In the genomic region with DNA sequence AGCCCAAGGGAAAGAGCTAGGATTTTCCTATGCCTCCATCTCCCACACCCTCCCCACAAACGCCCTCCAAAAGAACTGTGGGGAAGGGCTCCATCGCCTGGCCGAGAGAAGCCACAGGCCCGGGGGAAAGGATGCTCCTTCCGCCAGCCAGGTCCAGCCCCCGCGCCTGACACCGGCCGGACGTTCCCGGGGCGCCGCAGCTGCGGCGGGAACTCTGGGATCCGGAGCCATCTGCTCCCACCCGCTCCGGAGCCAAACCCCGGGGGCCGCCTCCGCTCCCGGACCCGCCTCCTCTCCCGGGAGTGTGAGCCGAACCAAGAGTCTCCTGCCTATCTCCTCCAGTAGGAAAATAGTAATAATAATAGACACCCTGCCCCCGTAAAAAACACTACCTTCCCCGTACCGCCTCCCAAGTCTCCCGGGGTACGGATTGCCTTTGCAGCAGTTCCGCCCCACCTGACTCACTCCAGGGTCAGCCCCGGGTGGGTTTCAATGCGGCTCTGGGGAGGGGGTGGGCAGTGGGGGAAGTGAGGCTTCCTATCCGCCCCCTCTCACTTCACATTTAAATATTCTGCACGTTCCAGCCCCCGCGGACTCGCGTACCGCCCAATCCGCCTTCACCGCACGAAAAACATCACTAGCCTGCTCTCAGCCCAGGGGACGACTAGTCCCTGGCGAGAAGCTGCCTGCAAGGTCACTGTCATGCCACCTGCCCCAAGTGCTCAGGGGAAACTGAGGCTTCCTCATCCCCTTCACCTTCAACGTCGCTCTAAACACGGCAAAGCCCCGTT, we compare ENCODE assay signal across 8 cellular contexts. TPM values are rescaled to one million over a fixed set of nuclear protein-coding genes. Genes with fewer than 3 reads are reported as not detected.
DNase-seq lines count a peak whose midpoint lies in the region; ATAC-seq, FAIRE-seq and TF ChIP-seq lines count a peak whose summit lies in the region.

No MANE protein-coding gene starts in this region.

- no peak for FAIRE-seq in GM12891 (lab: Jason Lieb, UNC)

- no peaks in the 10 kb centered on the region for H3K9me3 ChIP-seq in prostate gland

- no peak for ATAC-seq in HG02840 (IDR thresholded peaks at IDR 0.05; ENCODE audit: low FRiP score, unreplicated experiment)

- no peak overlapping the region for H3K4me3 ChIP-seq in prostate gland

- TF ChIP-seq CTCF in HFFc6 (IDR thresholded peaks at IDR 0.05): peak; percentile 52
- no peak for TF ChIP-seq CTCF in prostate gland (IDR thresholded peaks at IDR 0.05)

- peaks cover 12% of the 10 kb centered on the region for H3K27me3 ChIP-seq in prostate gland (replicated peaks; ENCODE audit: insufficient read depth)

- H3K36me3 Mint-ChIP-seq in HFFc6 (ENCODE audit: low read depth): no peaks in the 10 kb centered on the region

- intact Hi-C loops in prostate gland (cut with DNase I): no loop called here

- H3K27ac ChIP-seq in angular gyrus (ENCODE audit: low read depth, low read length): peak overlapping the region; percentile 49
- H3K27ac ChIP-seq in prostate gland: no peak overlapping the region

- H3K4me1 Mint-ChIP-seq in HFFc6 (ENCODE audit: low read depth): peaks cover 34% of the 10 kb centered on the region

- H3K36me3 ChIP-seq in prostate gland: no peaks in the 10 kb centered on the region

- peaks cover 29% of the 10 kb centered on the region for H3K27me3 Mint-ChIP-seq in HFFc6 (ENCODE audit: insufficient read depth)

- TF ChIP-seq POLR2A in prostate gland (IDR thresholded peaks at IDR 0.05) (no peak), GM12891 (IDR thresholded peaks at IDR 0.05; ENCODE audit: low read depth, low read length) (no peak)

- H3K4me1 ChIP-seq in prostate gland (replicated peaks): peaks cover 22% of the 10 kb centered on the region

- DNase-seq in 8988T: peak; percentile 95
- DNase-seq in HFFc6: no peak
- DNase-seq in iris pigment epithelial cell (ENCODE audit: low read depth): peak; percentile 31
- no peak for DNase-seq in prostate gland (ENCODE audit: low spot score)
- no peak for DNase-seq in activated naive CD4-positive, alpha-beta T cell treated with anti-CD3 and anti-CD28 coated beads, Interleukin-2, amount 50 U/mL, for 16 hours
- DNase-seq in GM12891 (ENCODE audit: insufficient read length, low spot score): no peak

- peak overlapping the region; percentile 59; the same call in 1 of the 2 replicates for H3K27ac Mint-ChIP-seq in HFFc6

- H3K4me3 Mint-ChIP-seq in HFFc6: peak overlapping the region; percentile 73

- WGBS in prostate gland: 13% methylated on average over 44 of the region's 49 CpGs

- H3K9me3 Mint-ChIP-seq in HFFc6: no peaks in the 10 kb centered on the region

TF ChIP-seq in GM12891, 5 proteins besides CTCF, POLR2A, EP300 and RAD21:
- TF ChIP-seq PAX5 (IDR thresholded peaks at IDR 0.05; ENCODE audit: insufficient read depth, low read length, severe bottlenecking) (no peak), POLR2AphosphoS5 (IDR thresholded peaks at IDR 0.05; ENCODE audit: low read depth, low read length) (no peak), TAF1 (IDR thresholded peaks at IDR 0.05; ENCODE audit: low read depth, low read length) (no peak), SPI1 (IDR thresholded peaks at IDR 0.05; ENCODE audit: low read depth, low read length) (no peak), POU2F2 (IDR thresholded peaks at IDR 0.05; ENCODE audit: low read depth, low read length) (no peak)

RNA-seq across cellular contexts. Expression of a gene that starts 2.4 kb away (rescaled TPM):
- under 1 TPM; 0.14 to 0.18 (median 0.14) TPM for total RNA-seq in HFFc6 (2021; fragmentation: NEBNext Ultra II Directional; extraction: Animal tissue kit (Norgen Biotek cat#: 25700))
- total RNA-seq in prostate gland: 1 to 10 TPM in 1 of 2 donors, under 1 TPM in 1; 0.82 to 4.2 TPM
- polyA plus RNA-seq in GM12891 (2012; ENCODE audit: low read depth, missing spikeins): 6.3 TPM

RNA-seq across cellular contexts. Expression of a gene that starts 8.7 kb away (rescaled TPM):
- 10 to 100 TPM; 20.3 to 32.3 (median 24.3) TPM for total RNA-seq in HFFc6 (2021; fragmentation: NEBNext Ultra II Directional; extraction: Animal tissue kit (Norgen Biotek cat#: 25700))
- total RNA-seq in prostate gland: 100 to 1,000 TPM in 1 of 2 donors, 10 to 100 TPM in 1; 40.4 to 127 TPM
- polyA plus RNA-seq in GM12891 (2012; ENCODE audit: low read depth, missing spikeins): 24.1 TPM

RNA-seq across cellular contexts. Expression of a gene that starts 16.0 kb away (rescaled TPM):
- total RNA-seq in HFFc6 (2021; fragmentation: NEBNext Ultra II Directional; extraction: Animal tissue kit (Norgen Biotek cat#: 25700)): 100 to 1,000 TPM; 112 to 140 (median 116) TPM
- 100 to 1,000 TPM in 1 of 2 donors, 10 to 100 TPM in 1; 97.5 to 103 TPM for total RNA-seq in prostate gland
- 100 TPM for polyA plus RNA-seq in GM12891 (2012; ENCODE audit: low read depth, missing spikeins)

RNA-seq across cellular contexts. Expression of a gene that starts 18.8 kb away (rescaled TPM):
- 1 to 10 TPM in 4 of 6 experiments, under 1 TPM in 2; 0.94 to 3.2 (median 1.2) TPM for total RNA-seq in HFFc6 (2021; fragmentation: NEBNext Ultra II Directional; extraction: Animal tissue kit (Norgen Biotek cat#: 25700))
- total RNA-seq in prostate gland: 10 to 100 TPM; 11.1 to 13.2 TPM
- polyA plus RNA-seq in GM12891 (2012; ENCODE audit: low read depth, missing spikeins): 6.8 TPM

RNA-seq across cellular contexts. Expression of a gene that starts 30.7 kb away (rescaled TPM):
- total RNA-seq in HFFc6 (2021; fragmentation: NEBNext Ultra II Directional; extraction: Animal tissue kit (Norgen Biotek cat#: 25700)): 1 to 10 TPM in 3 of 6 experiments, under 1 TPM in 3; 0.57 to 1.8 (median 0.96) TPM
- under 1 TPM; 0.14 to 0.91 TPM for total RNA-seq in prostate gland
- 0.85 TPM for polyA plus RNA-seq in GM12891 (2012; ENCODE audit: low read depth, missing spikeins)

Comparison
In these comparisons a context has a peak if more than half of its experiments do, and no peak if none do; other contexts are left out.
1. DNase-seq: peak in 8988T (single experiment) and iris pigment epithelial cell (single experiment); none in HFFc6 (single experiment), prostate gland (single experiment), activated naive CD4-positive, alpha-beta T cell treated with anti-CD3 and anti-CD28 coated beads, Interleukin-2, amount 50 U/mL, for 16 hours (single experiment) and GM12891 (single experiment).